19 cellular contexts compared by ENCODE assay signal in the genomic region with DNA sequence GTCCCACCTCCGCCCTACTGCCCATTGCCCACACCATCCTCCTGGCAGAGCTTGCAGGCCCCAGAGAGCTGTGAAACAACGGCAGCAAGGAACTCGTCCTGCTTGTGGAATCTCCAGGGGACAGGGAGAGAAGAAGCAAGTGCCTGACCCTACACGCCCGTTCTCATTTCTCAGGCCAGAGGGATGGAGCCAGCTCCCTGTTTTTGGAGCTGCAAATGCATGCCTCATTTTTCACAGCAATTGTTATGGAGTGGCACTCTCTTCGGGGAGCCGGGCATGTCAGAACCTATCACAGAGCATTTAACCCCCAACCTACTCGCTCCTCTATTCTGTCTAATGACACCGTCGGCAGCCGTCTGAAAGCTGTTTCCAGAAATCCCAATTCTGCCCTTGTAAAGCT.
DNase-seq lines count a peak whose midpoint lies in the region; ATAC-seq and TF ChIP-seq lines count a peak whose summit lies in the region.
"Had no signal": no experiment of that assay in that cellular context is flagged by ENCODE, and none has a peak within 500 bp of the region (broad histone marks: within the 10 kb centered on the region; RNA-seq: fewer than 3 reads in every experiment).

No MANE protein-coding gene starts in this region.

- peak overlapping the region; percentile 1 for H3K18ac ChIP-seq in neuronal stem cell (ENCODE audit: low read length)

- H3K4me3 Mint-ChIP-seq in activated T-cell treated with anti-CD3 and anti-CD28 coated beads, Interleukin-2, amount 50 U/mL, for 4 hours, result no peak overlapping the region
- H3K4me3 Mint-ChIP-seq: CD4-positive, alpha-beta memory T cell had no signal

- H3K9me3 ChIP-seq in ES-I3 (ENCODE audit: control insufficient read depth, insufficient read depth, low read length) (no peaks in the 10 kb centered on the region), neuronal stem cell (replicated peaks in 1 of 2; ENCODE audit: control insufficient read depth in 2 of 2, insufficient read depth in 1 of 2, low read depth in 1 of 2, low read length in 2 of 2) (no peaks in the 10 kb centered on the region)
- H3K9me3 ChIP-seq: left lung, mucosa of descending colon, neutrophil, right atrium auricular region had no signal

- no peak overlapping the region for H2BK12ac ChIP-seq in neuronal stem cell (ENCODE audit: low read length)

- H2BK120ac ChIP-seq in neuronal stem cell (ENCODE audit: low read depth, low read length), result no peak overlapping the region

- H3K4ac ChIP-seq in neuronal stem cell (ENCODE audit: low read length), result no peak overlapping the region

- H3K4me1 ChIP-seq in ES-I3 (ENCODE audit: insufficient read depth, low read length), result peaks cover 5% of the 10 kb centered on the region
- H3K4me1 ChIP-seq in neuronal stem cell (ENCODE audit: control insufficient read depth in 2 of 2, insufficient read depth in 1 of 2, low read depth in 1 of 2, low read length in 2 of 2), result peaks cover 0 to 5% of the 10 kb centered on the region in 2 donors
- H3K4me1 ChIP-seq: left lung, right atrium auricular region had no signal

- H3K36me3 ChIP-seq in ES-I3 (ENCODE audit: insufficient read depth, low read length) (no peaks in the 10 kb centered on the region), neuronal stem cell (replicated peaks in 1 of 2; ENCODE audit: control insufficient read depth in 2 of 2, insufficient read depth in 2 of 2, low read length in 2 of 2) (no peaks in the 10 kb centered on the region), brain microvascular endothelial cell (replicated peaks) (no peaks in the 10 kb centered on the region)
- H3K36me3 ChIP-seq: cardiac muscle cell, left lung, neutrophil, right atrium auricular region had no signal

- H3K23ac ChIP-seq in neuronal stem cell (ENCODE audit: low read depth, low read length, poor library complexity), result no peak overlapping the region

- no peak overlapping the region for H4K91ac ChIP-seq in neuronal stem cell (ENCODE audit: low read depth, low read length, poor library complexity)

- no peak overlapping the region for H4K8ac ChIP-seq in neuronal stem cell (ENCODE audit: low read depth, low read length)

- H3K9ac ChIP-seq in ES-I3 (ENCODE audit: low read depth, low read length) (peak overlapping the region; percentile 17; the same call in 1 of the 2 replicates), neuronal stem cell (ENCODE audit: low read depth, low read length, poor library complexity) (no peak overlapping the region)

- DNase-seq in NCI-H187 treated with DMSO at 0.1 percent for 48 hours (lab: John Stamatoyannopoulos, UW) (peak; percentile 78), cerebellum (ENCODE audit: low spot score) (peak; percentile 19), neuronal stem cell (ENCODE audit: low spot score) (no peak), brain microvascular endothelial cell (no peak), RKO (ENCODE audit: low spot score) (no peak)
- no peak for DNase-seq in activated T-cell treated with anti-CD3 and anti-CD28 coated beads, Interleukin-2, amount 50 U/mL, for 4 hours
- DNase-seq: activated CD4-positive, alpha-beta T cell treated with anti-CD3 and anti-CD28 coated beads for 1 hour; activated gamma-delta T cell treated with Interleukin-2 at 50 U/mL for 16 hours; CD4-positive, alpha-beta memory T cell; DND-41; erythroblast; left lung; mucosa of descending colon; NCI-H2081 had no signal

- H3K27ac ChIP-seq in neuronal stem cell (replicated peaks; ENCODE audit: low read length) (no peak overlapping the region), brain microvascular endothelial cell (no peak overlapping the region)
- H3K27ac ChIP-seq: cardiac muscle cell, left lung, neutrophil, right atrium auricular region had no signal

- H3K9me3 Mint-ChIP-seq in activated T-cell treated with anti-CD3 and anti-CD28 coated beads, Interleukin-2, amount 50 U/mL, for 4 hours, result no peaks in the 10 kb centered on the region
- H3K9me3 Mint-ChIP-seq: IgD-negative memory B cell had no signal

- no peak overlapping the region for H3K14ac ChIP-seq in neuronal stem cell (ENCODE audit: low read length)

- no peak for TF ChIP-seq CTCF in brain microvascular endothelial cell (IDR thresholded peaks at IDR 0.05; ENCODE audit: low read depth, low read length, missing control alignments)

- ATAC-seq in activated T-cell treated with anti-CD3 and anti-CD28 coated beads, Interleukin-2, amount 50 U/mL, for 4 hours, result no peak
- ATAC-seq: left lung, mucosa of descending colon had no signal

- H2AFZ ChIP-seq in neuronal stem cell (ENCODE audit: low read length), result peak overlapping the region; percentile 0

- WGBS in neuronal stem cell (ENCODE audit: extremely low coverage in 2 of 2, insufficient read length in 2 of 2, insufficient replicate concordance in 1 of 2), 2 donors, result no CpG with 5 or more reads among the region's 11 CpGs

- H3K27me3 ChIP-seq in neuronal stem cell (ENCODE audit: control insufficient read depth in 3 of 3, insufficient read depth in 3 of 3, low read depth in 1 of 3, low read length in 3 of 3) (peaks cover 0 to 12% (median 2%) of the 10 kb centered on the region in 3 experiments), brain microvascular endothelial cell (replicated peaks) (no peaks in the 10 kb centered on the region)
- H3K27me3 ChIP-seq: cardiac muscle cell, right atrium auricular region had no signal

- H3K4me2 ChIP-seq in neuronal stem cell (ENCODE audit: insufficient read depth, low read length, poor library complexity, severe bottlenecking), result no peak overlapping the region

- H3K36me3 Mint-ChIP-seq in activated T-cell treated with anti-CD3 and anti-CD28 coated beads, Interleukin-2, amount 50 U/mL, for 4 hours (ENCODE audit: insufficient read depth), result no peaks in the 10 kb centered on the region
- H3K36me3 Mint-ChIP-seq: CD4-positive, alpha-beta memory T cell; IgD-negative memory B cell had no signal

- no peak overlapping the region for H2BK5ac ChIP-seq in neuronal stem cell (ENCODE audit: low read length)

- no peak overlapping the region for H2AK5ac ChIP-seq in neuronal stem cell (ENCODE audit: low read depth, low read length)

- H3K79me1 ChIP-seq in neuronal stem cell (ENCODE audit: low read depth, low read length), result no peaks in the 10 kb centered on the region

- H3K4me1 Mint-ChIP-seq in activated T-cell treated with anti-CD3 and anti-CD28 coated beads, Interleukin-2, amount 50 U/mL, for 4 hours (ENCODE audit: low read depth), result no peaks in the 10 kb centered on the region

- no peak overlapping the region for H2BK15ac ChIP-seq in neuronal stem cell (ENCODE audit: low read length)

- H3K4me3 ChIP-seq in neuronal stem cell (ENCODE audit: low read length in 2 of 2) (no peak overlapping the region), brain microvascular endothelial cell (ENCODE audit: low read depth, low read length) (no peak overlapping the region)
- H3K4me3 ChIP-seq: cardiac muscle cell, left lung, mucosa of descending colon, right atrium auricular region had no signal

- in situ Hi-C loops in brain microvascular endothelial cell (cut with HindIII; ENCODE audit: low pct_ligation_motif_present, low sequenced_read_pairs), result no loop called here

- peaks cover 12% of the 10 kb centered on the region for H3K27me3 Mint-ChIP-seq in activated T-cell treated with anti-CD3 and anti-CD28 coated beads, Interleukin-2, amount 50 U/mL, for 4 hours (ENCODE audit: low read depth)

Comparison
In these comparisons a context has a peak if more than half of its experiments do, and no peak if none do; other contexts are left out.
1. DNase-seq: peak in NCI-H187 treated with DMSO at 0.1 percent for 48 hours (single experiment) and cerebellum (single experiment); none in neuronal stem cell (single experiment), brain microvascular endothelial cell (single experiment), activated T-cell treated with anti-CD3 and anti-CD28 coated beads, Interleukin-2, amount 50 U/mL, for 4 hours (single experiment) and RKO (single experiment).